Comparison of ENCODE assay signal across 13 cellular contexts in genomic region chr6:157840776-157841175, GRCh38. TPM values are rescaled to one million over a fixed set of nuclear protein-coding genes. Genes with fewer than 3 reads are reported as not detected.
A peak's percentile ranks its signal among the peaks of the same experiment; 100 is the strongest.
DNase-seq lines count a peak whose midpoint lies in the region; ATAC-seq and TF ChIP-seq lines count a peak whose summit lies in the region.
"Had no signal": no experiment of that assay in that cellular context is flagged by ENCODE, and none has a peak within 500 bp of the region (broad histone marks: within the 10 kb centered on the region; RNA-seq: fewer than 3 reads in every experiment).

No MANE protein-coding gene starts in this region.

- no peak overlapping the region for H3K9ac ChIP-seq in fibroblast of lung (ENCODE audit: insufficient read depth, low read length)
- H3K9ac ChIP-seq: KMS-11 had no signal

- H2AFZ ChIP-seq in fibroblast of lung (ENCODE audit: low read length) (no peak overlapping the region), GM23338 (no peak overlapping the region)

- peaks cover 68% of the 10 kb centered on the region for H3K4me1 Mint-ChIP-seq in stimulated activated effector memory CD8-positive, alpha-beta T cell treated with anti-CD3 and anti-CD28 coated beads, Interleukin-12 subunit alpha, Interleukin-12 subunit beta, amount 100 ng/mL, for 72 hours
- H3K4me1 Mint-ChIP-seq in GM23338 = peaks cover 60% of the 10 kb centered on the region

- H3K27me3 ChIP-seq in fibroblast of lung (ENCODE audit: control insufficient read depth, insufficient read depth, low read length) (no peaks in the 10 kb centered on the region), GM23338 (ENCODE audit: insufficient read depth) (no peaks in the 10 kb centered on the region)
- H3K27me3 ChIP-seq: colonic mucosa had no signal

- peaks cover 3% of the 10 kb centered on the region for H3K27me3 Mint-ChIP-seq in GM23338 (ENCODE audit: insufficient read depth, low read depth, poor library complexity)

- no peaks in the 10 kb centered on the region for H3K9me3 Mint-ChIP-seq in stimulated activated effector memory CD8-positive, alpha-beta T cell treated with anti-CD3 and anti-CD28 coated beads, Interleukin-12 subunit alpha, Interleukin-12 subunit beta, amount 100 ng/mL, for 72 hours
- no peaks in the 10 kb centered on the region for H3K9me3 Mint-ChIP-seq in GM23338
- H3K9me3 Mint-ChIP-seq: activated T-cell treated with anti-CD3 and anti-CD28 coated beads, Interleukin-2, amount 50 U/mL, for 4 hours; immature natural killer cell had no signal

- no peaks in the 10 kb centered on the region for H3F3A ChIP-seq in GM23338 (replicated peaks; ENCODE audit: low read depth)

- H3K79me2 ChIP-seq in fibroblast of lung (ENCODE audit: control insufficient read depth, insufficient read depth, low read length) = peaks cover 93% of the 10 kb centered on the region
- peaks cover 98% of the 10 kb centered on the region for H3K79me2 ChIP-seq in GM23338 (replicated peaks; ENCODE audit: insufficient read depth)

- H3K4me3 ChIP-seq in fibroblast of lung (replicated peaks in 1 of 4; ENCODE audit: control extremely low read depth in 1 of 4, insufficient read depth in 1 of 4, low read depth in 3 of 4, low read length in 4 of 4) = peak overlapping the region in 3 of 4 experiments; percentile 2 to 22 (median 16)
- H3K4me3 ChIP-seq in GM23338 = no peak overlapping the region
- H3K4me3 ChIP-seq: colonic mucosa had no signal

- no peak overlapping the region for H3K27ac Mint-ChIP-seq in stimulated activated effector memory CD8-positive, alpha-beta T cell treated with anti-CD3 and anti-CD28 coated beads, Interleukin-12 subunit alpha, Interleukin-12 subunit beta, amount 100 ng/mL, for 72 hours
- no peak overlapping the region for H3K27ac Mint-ChIP-seq in GM23338
- H3K27ac Mint-ChIP-seq: immature natural killer cell had no signal

- H4K20me1 ChIP-seq in fibroblast of lung (ENCODE audit: control insufficient read depth, extremely low read depth, insufficient read depth, low read length) = peaks cover 4% of the 10 kb centered on the region
- H4K20me1 ChIP-seq in GM23338 (replicated peaks; ENCODE audit: insufficient read depth) = peaks cover 5% of the 10 kb centered on the region; the same call in 1 of the 2 replicates

- no peaks in the 10 kb centered on the region for H3K9me3 ChIP-seq in fibroblast of lung (ENCODE audit: control insufficient read depth, insufficient read depth, low read depth, low read length)
- H3K9me3 ChIP-seq: colonic mucosa had no signal

- H3K36me3 ChIP-seq in fibroblast of lung (ENCODE audit: control insufficient read depth, insufficient read depth, low read length) (no peaks in the 10 kb centered on the region), GM23338 (ENCODE audit: insufficient read depth) (no peaks in the 10 kb centered on the region)
- H3K36me3 ChIP-seq: colonic mucosa had no signal

- H3K4me1 ChIP-seq in fibroblast of lung (ENCODE audit: control insufficient read depth, extremely low read depth, insufficient read depth, low read length) (peaks cover 17% of the 10 kb centered on the region), GM23338 (ENCODE audit: insufficient read depth) (peaks cover 47% of the 10 kb centered on the region)

- H3K36me3 Mint-ChIP-seq in stimulated activated effector memory CD8-positive, alpha-beta T cell treated with anti-CD3 and anti-CD28 coated beads, Interleukin-12 subunit alpha, Interleukin-12 subunit beta, amount 100 ng/mL, for 72 hours = peaks cover 92% of the 10 kb centered on the region
- no peaks in the 10 kb centered on the region; the same call in 2 of the 3 replicates for H3K36me3 Mint-ChIP-seq in GM23338 (ENCODE audit: low read depth)

- H3K9me2 ChIP-seq in GM23338 (ENCODE audit: insufficient read depth) = no peaks in the 10 kb centered on the region

- peak overlapping the region; percentile 18 for H3K4me3 Mint-ChIP-seq in stimulated activated effector memory CD8-positive, alpha-beta T cell treated with anti-CD3 and anti-CD28 coated beads, Interleukin-12 subunit alpha, Interleukin-12 subunit beta, amount 100 ng/mL, for 72 hours
- H3K4me3 Mint-ChIP-seq in GM23338 = no peak overlapping the region
- H3K4me3 Mint-ChIP-seq: activated T-cell treated with anti-CD3 and anti-CD28 coated beads, Interleukin-2, amount 50 U/mL, for 4 hours; immature natural killer cell had no signal

- peak; percentile 81 for ATAC-seq in SK-N-SH treated with all-trans-retinoic acid at 6 μM for 48 hours
- ATAC-seq in stimulated activated effector memory CD8-positive, alpha-beta T cell treated with anti-CD3 and anti-CD28 coated beads, Interleukin-12 subunit alpha, Interleukin-12 subunit beta, amount 100 ng/mL, for 72 hours = no peak
- no peak for ATAC-seq in GM23338

- no peak for TF ChIP-seq CTCF in fibroblast of lung (conservative IDR thresholded peaks at IDR 0.05 in 1 of 2, IDR thresholded peaks at IDR 0.05 in 1 of 2; ENCODE audit: low read depth in 1 of 2, low read length in 2 of 2)
- TF ChIP-seq CTCF in GM23338 (conservative IDR thresholded peaks at IDR 0.05; ENCODE audit: low read depth in 2 of 2) = no peak

- DNase-seq in HCEC 1CT = peak; percentile 62
- peak; percentile 70 to 72 for DNase-seq in fibroblast of lung (ENCODE audit: low read depth in 2 of 2)
- no peak for DNase-seq in stimulated activated effector memory CD8-positive, alpha-beta T cell treated with anti-CD3 and anti-CD28 coated beads, Interleukin-12 subunit alpha, Interleukin-12 subunit beta, amount 100 ng/mL, for 72 hours (ENCODE audit: low spot score in 2 of 2)
- DNase-seq in GM23338 (ENCODE audit: low spot score) = no peak
- no peak for DNase-seq in NK-92 treated with Interleukin-12 subunit alpha and Interleukin-12 subunit beta, amount 100 ng/mL, for 24 hours (lab: John Stamatoyannopoulos, UW)
- DNase-seq in NCI-H2171 (lab: John Stamatoyannopoulos, UW) = no peak
- DNase-seq: activated T-cell treated with anti-CD3 and anti-CD28 coated beads, Interleukin-2, amount 50 U/mL, for 4 hours; GF-D8; immature natural killer cell; NCI-H510A had no signal

- peak overlapping the region; percentile 72 for H3K4me2 ChIP-seq in fibroblast of lung (ENCODE audit: extremely low read depth, insufficient read depth, low read length)
- no peak overlapping the region for H3K4me2 ChIP-seq in GM23338
- H3K4me2 ChIP-seq: KMS-11 had no signal

- H3K27ac ChIP-seq in fibroblast of lung (ENCODE audit: insufficient read depth, low read length) = peak overlapping the region; percentile 54
- no peak overlapping the region for H3K27ac ChIP-seq in GM23338 (ENCODE audit: low read depth)
- H3K27ac ChIP-seq: colonic mucosa, KMS-11 had no signal

TF ChIP-seq in SK-N-SH treated with all-trans-retinoic acid at 6 μM for 48 hours, 23 proteins besides CTCF, POLR2A, EP300 and RAD21:
- TF ChIP-seq BACH2 (CRISPR knock-in tag; IDR thresholded peaks at IDR 0.05; ENCODE audit: borderline replicate concordance) = no peak
- TF ChIP-seq ZNF565 (CRISPR knock-in tag; conservative IDR thresholded peaks at IDR 0.05; ENCODE audit: low read depth) = no peak

RNA-seq across cellular contexts. Expression of gene SNX9, which starts 17.7 kb away (rescaled TPM):
- 117 and 120 TPM in 2 replicates for total RNA-seq in fibroblast of lung
- polyA plus RNA-seq in fibroblast of lung = 56.8 and 85.2 TPM in 2 replicates
- polyA plus RNA-seq in fibroblast of lung (2012) = 37.9 and 56.4 TPM in 2 replicates
- polyA minus RNA-seq in fibroblast of lung (ENCODE audit: low replicate concordance) = 13.5 and 23.2 TPM in 2 replicates
- 21.2 and 23.3 TPM in 2 replicates for total RNA-seq in GM23338 (2014; rRNA removed; shearing (Covaris generic))
- 18.1 and 18.4 TPM in 2 replicates for polyA plus RNA-seq in GM23338 (2016; fragmentation: Nextera tagmentation; extraction: Ambion mirVana)

Comparison
In these comparisons a context has a peak if more than half of its experiments do, and no peak if none do; other contexts are left out.
1. DNase-seq: peak in HCEC 1CT (single experiment) and fibroblast of lung (2 of 2); none in stimulated activated effector memory CD8-positive, alpha-beta T cell treated with anti-CD3 and anti-CD28 coated beads, Interleukin-12 subunit alpha, Interleukin-12 subunit beta, amount 100 ng/mL, for 72 hours (0 of 2), GM23338 (single experiment), NK-92 treated with Interleukin-12 subunit alpha and Interleukin-12 subunit beta, amount 100 ng/mL, for 24 hours (single experiment) and NCI-H2171 (single experiment).